Comparison of ENCODE assay signal across 8 cellular contexts in genomic region chr12:113241191-113242017, GRCh38. TPM values are rescaled to one million over a fixed set of nuclear protein-coding genes. Genes with fewer than 3 reads are reported as not detected.
A peak's percentile ranks its signal among the peaks of the same experiment; 100 is the strongest.
DNase-seq lines count a peak whose midpoint lies in the region; ATAC-seq and TF ChIP-seq lines count a peak whose summit lies in the region.

No MANE protein-coding gene starts in this region.

- DNase-seq in GM04504 (ENCODE audit: low read depth): peak; percentile 93
- DNase-seq in NCI-H69 (lab: John Stamatoyannopoulos, UW): peak; percentile 97
- DNase-seq in epidermal melanocyte (ENCODE audit: insufficient read length, low spot score): peak; percentile 68
- DNase-seq in progenitor cell of endocrine pancreas (ENCODE audit: low spot score, unreplicated experiment): no peak
- no peak for DNase-seq in ureter (ENCODE audit: low spot score)
- no peak for DNase-seq in SKM-1 treated with dmso at 0.1 percent for 144 hours (lab: John Stamatoyannopoulos, UW; ENCODE audit: unreplicated experiment)
- DNase-seq in stimulated activated naive B cell treated with anti-CD40 and anti-IgM and Interleukin-4, amounts not matched to agents 10 μg/mL and 1 μg/mL and 100 μg/mL, for 72 hours: no peak
- DNase-seq in stimulated activated naive CD4-positive, alpha-beta T cell treated with Interleukin-2 at 50 U/mL for 16 hours (lab: John Stamatoyannopoulos, UW): no peak

- H3K4me1 Mint-ChIP-seq in progenitor cell of endocrine pancreas (ENCODE audit: low read depth): peaks cover 32% of the 10 kb centered on the region
- peaks cover 39 to 73% of the 10 kb centered on the region in 2 donors for H3K4me1 Mint-ChIP-seq in stimulated activated naive B cell treated with anti-CD40 and anti-IgM and Interleukin-4, amounts not matched to agents 10 μg/mL and 1 μg/mL and 100 μg/mL, for 72 hours

- H3K4me3 Mint-ChIP-seq in progenitor cell of endocrine pancreas (ENCODE audit: low read depth): no peak overlapping the region
- peak overlapping the region in 1 of 2 donors; percentile 14 for H3K4me3 Mint-ChIP-seq in stimulated activated naive B cell treated with anti-CD40 and anti-IgM and Interleukin-4, amounts not matched to agents 10 μg/mL and 1 μg/mL and 100 μg/mL, for 72 hours

- no peaks in the 10 kb centered on the region for H3K9me3 Mint-ChIP-seq in progenitor cell of endocrine pancreas (ENCODE audit: low read depth)
- no peaks in the 10 kb centered on the region for H3K9me3 Mint-ChIP-seq in stimulated activated naive B cell treated with anti-CD40 and anti-IgM and Interleukin-4, amounts not matched to agents 10 μg/mL and 1 μg/mL and 100 μg/mL, for 72 hours

- H3K27me3 Mint-ChIP-seq in progenitor cell of endocrine pancreas: no peaks in the 10 kb centered on the region
- H3K27me3 Mint-ChIP-seq in stimulated activated naive B cell treated with anti-CD40 and anti-IgM and Interleukin-4, amounts not matched to agents 10 μg/mL and 1 μg/mL and 100 μg/mL, for 72 hours: no peaks in the 10 kb centered on the region

- ATAC-seq in stimulated activated naive B cell treated with anti-CD40 and anti-IgM and Interleukin-4, amounts not matched to agents 10 μg/mL and 1 μg/mL and 100 μg/mL, for 72 hours (replicated peaks): no peak

- TF ChIP-seq CTCF in progenitor cell of endocrine pancreas (IDR thresholded peaks at IDR 0.05; ENCODE audit: unreplicated experiment): no peak

- H3K36me3 Mint-ChIP-seq in progenitor cell of endocrine pancreas (ENCODE audit: insufficient read depth): peaks cover 1% of the 10 kb centered on the region
- H3K36me3 Mint-ChIP-seq in stimulated activated naive B cell treated with anti-CD40 and anti-IgM and Interleukin-4, amounts not matched to agents 10 μg/mL and 1 μg/mL and 100 μg/mL, for 72 hours: peaks cover 56 to 77% of the 10 kb centered on the region in 2 donors

- H3K27ac Mint-ChIP-seq in progenitor cell of endocrine pancreas: peak overlapping the region; percentile 95
- H3K27ac Mint-ChIP-seq in stimulated activated naive B cell treated with anti-CD40 and anti-IgM and Interleukin-4, amounts not matched to agents 10 μg/mL and 1 μg/mL and 100 μg/mL, for 72 hours: no peak overlapping the region

RNA-seq across cellular contexts. Expression of gene TPCN1, which starts 20.1 kb away (rescaled TPM):
- total RNA-seq in progenitor cell of endocrine pancreas (32.1 and 34.1 TPM in 2 replicates), ureter (133 TPM)

RNA-seq across cellular contexts. Expression of gene RITA1, which starts 55.9 kb away (rescaled TPM):
- total RNA-seq in progenitor cell of endocrine pancreas: 15.6 and 16.2 TPM in 2 replicates
- total RNA-seq in ureter: 11.6 TPM

RNA-seq across cellular contexts. Expression of gene DDX54, which starts 56.1 kb away (rescaled TPM):
- total RNA-seq in progenitor cell of endocrine pancreas: 61.5 and 66.1 TPM in 2 replicates
- 65.2 TPM for total RNA-seq in ureter

Comparison
In these comparisons a context has a peak if more than half of its experiments do, and no peak if none do; other contexts are left out.
1. DNase-seq: peak in GM04504 (single experiment), NCI-H69 (single experiment) and epidermal melanocyte (single experiment); none in progenitor cell of endocrine pancreas (single experiment), ureter (single experiment), SKM-1 treated with dmso at 0.1 percent for 144 hours (single experiment), stimulated activated naive B cell treated with anti-CD40 and anti-IgM and Interleukin-4, amounts not matched to agents 10 μg/mL and 1 μg/mL and 100 μg/mL, for 72 hours (single experiment) and stimulated activated naive CD4-positive, alpha-beta T cell treated with Interleukin-2 at 50 U/mL for 16 hours (single experiment).